ENCODE assay signal across 7 cellular contexts in genomic region chr17:64281962-64282752, GRCh38. TPM values are rescaled to one million over a fixed set of nuclear protein-coding genes. Genes with fewer than 3 reads are reported as not detected.
DNase-seq lines count a peak whose midpoint lies in the region; ATAC-seq and TF ChIP-seq lines count a peak whose summit lies in the region.

No MANE protein-coding gene starts in this region.

- peaks cover 6% of the 10 kb centered on the region for H3K27me3 Mint-ChIP-seq in T-helper 17 cell

- TF ChIP-seq POLR2A in breast epithelium (IDR thresholded peaks at IDR 0.05) = no peak

- intact Hi-C loops in breast epithelium (cut with DNase I; ENCODE audit: low total_unique reads) = no loop called here

- no peak overlapping the region for H3K27ac Mint-ChIP-seq in T-helper 17 cell

- DNase-seq in NCI-H2029 treated with DMSO at 0.1 percent for 48 hours (lab: John Stamatoyannopoulos, UW) (peak; percentile 33), T-helper 17 cell (peak in 2 of 3 donors; percentile 16 to 36), breast epithelium (ENCODE audit: low spot score in 2 of 2) (peak in 1 of 2 donors; percentile 52), inferior parietal cortex (ENCODE audit: extremely low spot score) (peak; percentile 72)
- peak in 3 of 4 experiments; percentile 20 to 30 (median 28) for DNase-seq in stimulated activated CD4-positive, alpha-beta T cell treated with anti-CD3 and anti-CD28 coated beads, Interleukin-1b, Interleukin-23, amount 100 ng/mL, for 24 hours (ENCODE audit: low read depth in 4 of 4, low spot score in 1 of 4)

- TF ChIP-seq CTCF in GM12875 (IDR thresholded peaks at IDR 0.05; ENCODE audit: borderline replicate concordance, insufficient read depth, low read depth, low read length) = peak; percentile 67; the same call in 1 of the 2 replicates
- peak; percentile 52 to 74 (median 64) for TF ChIP-seq CTCF in breast epithelium (IDR thresholded peaks at IDR 0.05)

- H3K27ac ChIP-seq in breast epithelium = peak overlapping the region in 1 of 2 donors; percentile 38

- no peaks in the 10 kb centered on the region for H3K36me3 ChIP-seq in breast epithelium

- no peaks in the 10 kb centered on the region for H3K27me3 ChIP-seq in breast epithelium

- ATAC-seq in T-helper 17 cell (peak; percentile 69), GM19324 (IDR thresholded peaks at IDR 0.05; ENCODE audit: low FRiP score, unreplicated experiment) (no peak)

- H3K4me3 ChIP-seq in GM12875 (ENCODE audit: low read depth, low read length) = no peak overlapping the region
- H3K4me3 ChIP-seq in breast epithelium = peak overlapping the region in 2 of 3 donors; percentile 35 to 41

- peaks cover 3% of the 10 kb centered on the region for H3K4me1 Mint-ChIP-seq in T-helper 17 cell

- H3K4me1 ChIP-seq in breast epithelium = no peaks in the 10 kb centered on the region

- H3K4me3 Mint-ChIP-seq in T-helper 17 cell = no peak overlapping the region

- H3K9me3 ChIP-seq in T-helper 17 cell (ENCODE audit: control insufficient read depth, low read length, poor library complexity, severe bottlenecking) = no peaks in the 10 kb centered on the region
- H3K9me3 ChIP-seq in breast epithelium = no peaks in the 10 kb centered on the region

- no peaks in the 10 kb centered on the region for H3K36me3 Mint-ChIP-seq in T-helper 17 cell (ENCODE audit: low read depth)

RNA-seq across cellular contexts. Expression of gene TEX2, which starts 19.1 kb away (rescaled TPM):
- total RNA-seq in T-helper 17 cell = 1 to 10 TPM; 8.4 to 8.7 TPM
- 10 to 100 TPM; 47.5 to 70.7 (median 69.6) TPM for total RNA-seq in breast epithelium

Comparison
In these comparisons a context has a peak if more than half of its experiments do, and no peak if none do; other contexts are left out.
1. RNA of gene TEX2, which starts 19.1 kb away (total RNA-seq): 47.5 to 70.7 TPM in breast epithelium; 8.4 to 8.7 TPM in T-helper 17 cell; every median in the first group is over 4 times any median in the second.